Comparison of ENCODE assay signal across 13 cellular contexts in genomic region chr3:196050597-196050996, GRCh38. TPM values are rescaled to one million over a fixed set of nuclear protein-coding genes. Genes with fewer than 3 reads are reported as not detected.
A peak's percentile ranks its signal among the peaks of the same experiment; 100 is the strongest.
DNase-seq lines count a peak whose midpoint lies in the region; TF ChIP-seq lines count a peak whose summit lies in the region.
"Had no signal": no experiment of that assay in that cellular context is flagged by ENCODE, and none has a peak within 500 bp of the region (broad histone marks: within the 10 kb centered on the region; RNA-seq: fewer than 3 reads in every experiment).

No MANE protein-coding gene starts in this region.

- CTCF ChIA-PET in HEK293 (lab: Yijun Ruan, JAX) (interaction anchor here (0.5 to 1.4 kb wide), 3 partner anchors 19 to 192 kb away, joined by 3 to 5 read pairs (median 4); no protein-coding TSS in a partner anchor), SK-N-SH (lab: Yijun Ruan, JAX) (interaction anchor here (0.8 to 3.7 kb wide), 4 partner anchors 23 to 156 kb away, joined by 3 to 22 read pairs (median 7); no protein-coding TSS in a partner anchor), HEK293T (lab: Yijun Ruan, JAX) (no interaction called here)

- H3K36me3 ChIP-seq in HEK293 (ENCODE audit: control insufficient read depth in 2 of 2, insufficient read depth in 1 of 2, low read length in 2 of 2), result peaks cover 5 to 75% of the 10 kb centered on the region in 2 experiments
- H3K36me3 ChIP-seq in SK-N-SH (replicated peaks in 1 of 2; ENCODE audit: control insufficient read depth in 1 of 2, insufficient read depth in 2 of 2, low read length in 1 of 2), result peaks cover 50 to 62% of the 10 kb centered on the region in 2 experiments

- H3K9me3 ChIP-seq in HEK293 (ENCODE audit: control insufficient read depth, insufficient read depth, low read depth, low read length), result no peaks in the 10 kb centered on the region
- no peaks in the 10 kb centered on the region for H3K9me3 ChIP-seq in SK-N-SH

- no peak overlapping the region for H2AFZ ChIP-seq in SK-N-SH (ENCODE audit: low read depth)

- no peaks in the 10 kb centered on the region for H4K20me1 ChIP-seq in SK-N-SH (ENCODE audit: insufficient read depth)

- peak; percentile 58 for DNase-seq in SK-N-SH
- DNase-seq in caudate nucleus (lab: John Stamatoyannopoulos, UW), result no peak
- no peak for DNase-seq in nucleus accumbens (lab: John Stamatoyannopoulos, UW)
- no peak for DNase-seq in AML-193 (lab: John Stamatoyannopoulos, UW)
- DNase-seq in HEK293T (ENCODE audit: extremely low spot score), result no peak
- no peak for DNase-seq in pons (ENCODE audit: low spot score)
- DNase-seq: CD8-positive, alpha-beta T cell; COR-L47; DMS153; DMS79 treated with DMSO at 0.1 percent for 48 hours; EL; HCEC 1CT had no signal

- no peaks in the 10 kb centered on the region for H3K79me2 ChIP-seq in SK-N-SH (ENCODE audit: insufficient read depth)

- H3K27ac ChIP-seq in HEK293 (ENCODE audit: extremely low read depth, low read depth, low read length) (no peak overlapping the region), SK-N-SH (ENCODE audit: low read depth in 2 of 2, low read length in 1 of 2) (peak overlapping the region in 1 of 2 experiments; percentile 82; a peak in 2 of 4 replicates), caudate nucleus (ENCODE audit: low read depth, low read length) (peak overlapping the region; percentile 32)

- H3K27me3 ChIP-seq in SK-N-SH (ENCODE audit: insufficient read depth), result no peaks in the 10 kb centered on the region

- H3K4me1 ChIP-seq in HEK293 (ENCODE audit: control insufficient read depth, insufficient read depth, low read length) (no peaks in the 10 kb centered on the region), SK-N-SH (ENCODE audit: control insufficient read depth in 1 of 2, insufficient read depth in 2 of 2, low read depth in 1 of 2, low read length in 1 of 2) (peaks cover 0 to 14% of the 10 kb centered on the region in 2 experiments; a peak in 2 of 4 replicates)

- H3F3A ChIP-seq in SK-N-SH (replicated peaks; ENCODE audit: insufficient read depth), result peaks cover 3% of the 10 kb centered on the region

- WGBS in SK-N-SH (ENCODE audit: low lambda C conversion rate), result 28% methylated on average over 3 of the region's 3 CpGs

- TF ChIP-seq CTCF in HEK293 (tag by site-specific recombination; IDR thresholded peaks at IDR 0.05), result no peak
- no peak for TF ChIP-seq CTCF in SK-N-SH (IDR thresholded peaks at IDR 0.05)

- TF ChIP-seq EP300 in SK-N-SH (IDR thresholded peaks at IDR 0.05; ENCODE audit: borderline replicate concordance in 1 of 2, low read depth in 1 of 2, low read length in 1 of 2), result peak in 1 of 2 experiments; percentile 76; a peak in 2 of 4 replicates

- no peak overlapping the region for H3K4me3 ChIP-seq in HEK293 (ENCODE audit: low read depth, low read length)
- H3K4me3 ChIP-seq in SK-N-SH (ENCODE audit: low read depth in 2 of 2, low read length in 1 of 2), result no peak overlapping the region

- POLR2A ChIA-PET in HEK293 (lab: Yijun Ruan, JAX), result no interaction called here
- POLR2A ChIA-PET in SK-N-SH (lab: Yijun Ruan, JAX), result no interaction called here
- POLR2A ChIA-PET in HEK293T (lab: Yijun Ruan, JAX), result no interaction called here

- no peak overlapping the region for H3K4me2 ChIP-seq in SK-N-SH

- H3K9me2 ChIP-seq in SK-N-SH, result no peaks in the 10 kb centered on the region

- no peak for TF ChIP-seq RAD21 in SK-N-SH (IDR thresholded peaks at IDR 0.05; ENCODE audit: low read length)

- H3K9ac ChIP-seq in SK-N-SH, result no peak overlapping the region

TF ChIP-seq in HEK293, 187 proteins besides CTCF, POLR2A, EP300 and RAD21 (continues in another document):
- TF ChIP-seq ZNF791 (tag by site-specific recombination; IDR thresholded peaks at IDR 0.05), result no peak
- no peak for TF ChIP-seq ATF2 (tag by site-specific recombination; IDR thresholded peaks at IDR 0.05; ENCODE audit: low read depth)
- TF ChIP-seq ZNF433 (tag by site-specific recombination; IDR thresholded peaks at IDR 0.05; ENCODE audit: low read depth), result no peak
- no peak for TF ChIP-seq IKZF3 (tag by site-specific recombination; IDR thresholded peaks at IDR 0.05)

TF ChIP-seq in SK-N-SH, 30 proteins besides CTCF, POLR2A, EP300 and RAD21 (continues in another document):
- TF ChIP-seq PBX3 (IDR thresholded peaks at IDR 0.05), result peak; percentile 9; the same call in 1 of the 2 replicates
- no peak for TF ChIP-seq MEF2A (IDR thresholded peaks at IDR 0.05; ENCODE audit: borderline replicate concordance, low read depth)
- no peak for TF ChIP-seq IRF3 (IDR thresholded peaks at IDR 0.05; ENCODE audit: low read depth, low read length)
- TF ChIP-seq ZBTB33 (IDR thresholded peaks at IDR 0.05; ENCODE audit: borderline replicate concordance, low read depth), result no peak
- TF ChIP-seq FOXM1 (IDR thresholded peaks at IDR 0.05; ENCODE audit: low read depth), result no peak

TF ChIP-seq in HEK293T, 16 proteins besides CTCF, POLR2A, EP300 and RAD21:
- TF ChIP-seq FOXM1 (IDR thresholded peaks at IDR 0.05; ENCODE audit: borderline replicate concordance), result no peak
- no peak for TF ChIP-seq PKNOX1 (IDR thresholded peaks at IDR 0.05)
- no peak for TF ChIP-seq LEF1 (IDR thresholded peaks at IDR 0.05; ENCODE audit: borderline replicate concordance)
- TF ChIP-seq HDGF (IDR thresholded peaks at IDR 0.05; ENCODE audit: borderline replicate concordance), result no peak
- TF ChIP-seq SUZ12 (IDR thresholded peaks at IDR 0.05), result no peak
- TF ChIP-seq ELF4 (IDR thresholded peaks at IDR 0.05), result no peak
- no peak for TF ChIP-seq CTBP1 (IDR thresholded peaks at IDR 0.05; ENCODE audit: borderline replicate concordance)
- no peak for TF ChIP-seq FOXA1 (IDR thresholded peaks at IDR 0.05)
- no peak for TF ChIP-seq ZNF384 (IDR thresholded peaks at IDR 0.05)
- no peak for TF ChIP-seq NFRKB (IDR thresholded peaks at IDR 0.05)
- TF ChIP-seq SP1 (IDR thresholded peaks at IDR 0.05), result no peak
TF ChIP-seq in HEK293T: peak in this region for 0.

RNA-seq across cellular contexts. Expression of gene TFRC, which starts 31.3 kb away (rescaled TPM):
- 35.0 and 53.5 TPM in 2 replicates for polyA plus RNA-seq in SK-N-SH (2012; rRNA removed)
- polyA plus RNA-seq in SK-N-SH (2012; cell fraction: cytosol; rRNA removed), result 57.0 and 58.6 TPM in 2 replicates
- polyA plus RNA-seq in SK-N-SH (2012; cell fraction: nucleus; rRNA removed), result 18.8 and 46.6 TPM in 2 replicates

Comparison
In these comparisons a context has a peak if more than half of its experiments do, and no peak if none do; other contexts are left out.
1. Of the 4 proteins assayed by ChIP-seq in both HEK293 and SK-N-SH: peak only in HEK293: none; only in SK-N-SH: PBX3; in both: none; in neither: 3.